In the genomic region with DNA sequence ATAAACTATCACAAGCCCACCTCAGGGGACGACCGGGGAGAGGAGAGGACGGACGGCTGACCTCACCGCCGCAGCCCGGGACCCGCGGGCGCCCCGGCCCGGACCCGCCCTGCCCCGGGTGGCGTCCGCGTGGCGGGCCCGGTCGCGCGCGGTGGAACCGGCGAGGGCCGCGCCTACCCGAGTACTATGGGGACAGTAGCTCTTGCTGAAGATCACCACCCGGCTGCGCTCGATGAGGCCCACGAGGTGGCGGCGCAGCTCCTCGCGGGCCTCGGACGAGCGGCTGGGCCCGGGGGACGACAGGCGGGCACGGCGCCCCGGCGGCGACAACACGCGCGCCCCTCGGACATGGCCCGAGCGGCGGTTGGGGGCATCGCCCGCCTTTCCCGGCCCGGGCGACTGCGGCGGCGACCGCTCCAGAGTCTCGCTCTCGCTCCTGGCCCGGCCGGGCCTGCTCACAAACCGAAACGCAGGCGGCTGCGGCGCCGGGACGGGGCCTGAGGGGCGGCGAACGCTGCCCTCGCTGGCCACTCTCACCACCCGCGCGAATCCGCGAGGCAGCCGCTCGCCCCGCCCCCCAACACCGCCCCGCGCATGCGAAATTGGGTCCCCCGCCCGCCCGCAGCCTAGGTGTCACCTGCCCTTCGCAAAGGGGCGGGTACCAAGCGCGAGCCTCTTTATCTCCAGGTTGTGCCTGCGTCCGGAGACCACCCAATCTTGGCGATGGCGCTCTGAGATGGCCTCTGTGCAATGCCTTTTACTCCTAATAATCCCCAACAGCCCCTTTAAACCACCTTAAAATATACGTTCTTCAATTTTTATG, we compare ENCODE assay signal across 8 cellular contexts. TPM values are rescaled to one million over a fixed set of nuclear protein-coding genes. Genes with fewer than 3 reads are reported as not detected.
DNase-seq lines count a peak whose midpoint lies in the region; TF ChIP-seq lines count a peak whose summit lies in the region.

Gene TXNRD3 (minus strand): TSS at position 554 of the 823 bp plus-strand sequence.

- TF ChIP-seq CTCF in 22Rv1 (IDR thresholded peaks at IDR 0.05), result peak; percentile 23

- peak within 1 kb of the TSS; percentile 73 for H3K27ac ChIP-seq in 22Rv1

- peak; percentile 60 for DNase-seq in H4 (ENCODE audit: low spot score)
- DNase-seq in NCI-H526 treated with DMSO at 0.1 percent for 48 hours (lab: John Stamatoyannopoulos, UW), result peak; percentile 76
- DNase-seq in activated T-cell treated with anti-CD3 and anti-CD28 coated beads for 24 hours (ENCODE audit: low read depth), result peak; percentile 70
- peak; percentile 37 for DNase-seq in epidermal melanocyte (ENCODE audit: insufficient read length, low spot score)
- peak; percentile 26 for DNase-seq in middle frontal gyrus (ENCODE audit: extremely low spot score, low spot score)
- peak; percentile 48 for DNase-seq in stimulated activated CD8-positive, alpha-beta memory T cell treated with anti-CD3 and anti-CD28 coated beads, Interleukin-15, amount 100 ng/mL, for 24 hours (ENCODE audit: low read depth)
- DNase-seq in NAMALWA (ENCODE audit: low spot score), result no peak

RNA-seq across cellular contexts. Expression of gene TXNRD3, which starts in this region (rescaled TPM):
- 11.6 and 14.4 TPM in 2 replicates for total RNA-seq in H4 (2014; rRNA removed; shearing (Covaris generic))
